In genomic region chr7:4712371-4713182, GRCh38 we compare ENCODE assay signal across 1 cellular context.
A peak's percentile ranks its signal among the peaks of the same experiment; 100 is the strongest.
TF ChIP-seq lines count a peak whose summit lies in the region.

No MANE protein-coding gene starts in this region.

TF ChIP-seq in HEK293, 187 proteins besides CTCF, POLR2A, EP300 and RAD21 (continued from another document):
- TF ChIP-seq ZBTB10 (tag by site-specific recombination; IDR thresholded peaks at IDR 0.05) (no peak), ZNF660 (tag by site-specific recombination; IDR thresholded peaks at IDR 0.05) (no peak), ZNF560 (tag by site-specific recombination; IDR thresholded peaks at IDR 0.05; ENCODE audit: borderline replicate concordance) (no peak), ZNF610 (tag by site-specific recombination; IDR thresholded peaks at IDR 0.05; ENCODE audit: borderline replicate concordance) (no peak), ZBTB11 (tag by site-specific recombination; conservative IDR thresholded peaks at IDR 0.05; ENCODE audit: low read depth) (no peak), TCF7L2 (IDR thresholded peaks at IDR 0.05; ENCODE audit: borderline replicate concordance, low read depth, low read length) (peak; percentile 63; the same call in 1 of the 2 replicates), ZNF623 (tag by site-specific recombination; IDR thresholded peaks at IDR 0.05) (no peak), ZNF366 (tag by site-specific recombination; conservative IDR thresholded peaks at IDR 0.05) (no peak), ZNF311 (tag by site-specific recombination; IDR thresholded peaks at IDR 0.05; ENCODE audit: borderline replicate concordance) (no peak), ZNF624 (tag by site-specific recombination; IDR thresholded peaks at IDR 0.05) (no peak), ZNF266 (tag by site-specific recombination; IDR thresholded peaks at IDR 0.05; ENCODE audit: low read depth) (no peak), PRDM6 (tag by site-specific recombination; IDR thresholded peaks at IDR 0.05) (peak; percentile 50), KLF1 (tag by site-specific recombination; IDR thresholded peaks at IDR 0.05) (no peak), ZNF221 (tag by site-specific recombination; IDR thresholded peaks at IDR 0.05; ENCODE audit: borderline replicate concordance) (no peak), FEZF1 (tag by site-specific recombination; IDR thresholded peaks at IDR 0.05) (0 out of 2 replicates have a peak, but pooled peaks have one; percentile 26), ZNF157 (tag by site-specific recombination; IDR thresholded peaks at IDR 0.05) (no peak), ZNF626 (tag by site-specific recombination; IDR thresholded peaks at IDR 0.05) (no peak), TRIM28 (IDR thresholded peaks at IDR 0.05; ENCODE audit: borderline replicate concordance, low read length) (peak; percentile 87), ZNF561 (tag by site-specific recombination; IDR thresholded peaks at IDR 0.05; ENCODE audit: borderline replicate concordance) (no peak), ATF2 (tag by site-specific recombination; IDR thresholded peaks at IDR 0.05; ENCODE audit: low read depth) (peak; percentile 49; the same call in 1 of the 2 replicates), ZNF580 (tag by site-specific recombination; IDR thresholded peaks at IDR 0.05) (no peak), PRDM10 (tag by site-specific recombination; IDR thresholded peaks at IDR 0.05) (no peak), ZSCAN16 (tag by site-specific recombination; IDR thresholded peaks at IDR 0.05) (no peak), ZNF670 (tag by site-specific recombination; IDR thresholded peaks at IDR 0.05; ENCODE audit: low read depth) (no peak), ZNF514 (tag by site-specific recombination; IDR thresholded peaks at IDR 0.05) (no peak), ZNF513 (tag by site-specific recombination; IDR thresholded peaks at IDR 0.05) (no peak), TSHZ1 (tag by site-specific recombination; IDR thresholded peaks at IDR 0.05; ENCODE audit: borderline replicate concordance) (no peak), ZXDB (tag by site-specific recombination; IDR thresholded peaks at IDR 0.05) (no peak), ZNF600 (tag by site-specific recombination; IDR thresholded peaks at IDR 0.05) (peak; percentile 25; the same call in 1 of the 2 replicates), ZNF121 (tag by site-specific recombination; IDR thresholded peaks at IDR 0.05) (no peak), ZNF335 (tag by site-specific recombination; conservative IDR thresholded peaks at IDR 0.05) (no peak), ZNF24 (tag by site-specific recombination; IDR thresholded peaks at IDR 0.05) (no peak)
